8 cellular contexts compared by ENCODE assay signal in the genomic region with DNA sequence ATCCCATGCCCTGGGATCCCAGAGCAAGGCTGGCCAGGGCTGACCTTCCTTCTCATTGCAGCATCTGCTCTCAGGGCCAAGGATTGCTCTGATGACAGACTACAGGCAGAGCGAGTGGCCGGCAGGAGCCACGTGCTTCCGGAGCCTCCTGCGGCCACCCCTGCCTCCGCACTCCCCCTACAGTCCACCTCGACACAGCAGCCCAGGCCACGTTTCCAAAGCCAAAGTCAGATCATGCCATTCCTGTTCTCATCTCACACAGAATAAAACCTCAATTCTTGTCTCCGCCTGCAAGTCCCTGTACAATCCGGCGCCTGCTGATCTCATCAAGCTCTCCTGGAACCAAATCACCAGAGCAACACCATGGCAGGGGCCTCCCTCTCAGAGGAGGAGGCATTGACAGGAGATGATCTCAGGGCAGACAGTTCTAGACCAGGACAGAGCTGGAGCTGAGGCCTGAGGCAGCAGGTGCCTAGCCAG. TPM values are rescaled to one million over a fixed set of nuclear protein-coding genes. Genes with fewer than 3 reads are reported as not detected.
DNase-seq lines count a peak whose midpoint lies in the region; ATAC-seq and TF ChIP-seq lines count a peak whose summit lies in the region.

No MANE protein-coding gene starts in this region.

- H3K4me3 ChIP-seq in lower leg skin (ENCODE audit: low read depth, poor library complexity, severe bottlenecking) (no peak overlapping the region), thyroid gland (replicated peaks in 1 of 3) (no peak overlapping the region)

- peak overlapping the region; percentile 32 to 50 (median 38) for H3K27ac ChIP-seq in thyroid gland

- 7 to 10% methylated on average over 2 to 11 of the region's 11 CpGs for WGBS in lower leg skin, 2 donors
- 10 to 19% methylated on average over 11 of the region's 11 CpGs for WGBS in thyroid gland, 2 donors

- TF ChIP-seq POLR2A in lower leg skin (IDR thresholded peaks at IDR 0.05) (no peak), thyroid gland (IDR thresholded peaks at IDR 0.05) (no peak)

- intact Hi-C loops in lower leg skin (cut with DNase I; ENCODE audit: low total_unique reads), result no loop called here
- intact Hi-C loops in thyroid gland (cut with DNase I), result loop anchor here (5.0 kb wide), 1 partner anchor 162 kb away; no protein-coding TSS in a partner anchor

- DNase-seq in NCI-H1417 (lab: John Stamatoyannopoulos, UW) (peak in 2 of 3 experiments; percentile 11 to 65), NCI-H1417 treated with DMSO at 0.1 percent for 48 hours (lab: John Stamatoyannopoulos, UW) (no peak), NOMO-1 (lab: John Stamatoyannopoulos, UW; ENCODE audit: unreplicated experiment in 2 of 2) (peak; percentile 81 to 83), dedifferentiated amniotic fluid mesenchymal stem cell (ENCODE audit: extremely low spot score) (peak; percentile 50), lower leg skin (ENCODE audit: low spot score in 2 of 2) (peak; percentile 74 to 94), thyroid gland (peak; percentile 77 to 79), GM19238 (ENCODE audit: insufficient read length, low spot score) (no peak)

- TF ChIP-seq CTCF in lower leg skin (IDR thresholded peaks at IDR 0.05) (peak in 1 of 3 donors; percentile 68), thyroid gland (IDR thresholded peaks at IDR 0.05) (peak in 4 of 6 experiments; percentile 71 to 81 (median 71))

- no peaks in the 10 kb centered on the region for H3K36me3 ChIP-seq in thyroid gland

- peak; percentile 46 for ATAC-seq in HG02852 (IDR thresholded peaks at IDR 0.05; ENCODE audit: unreplicated experiment)

- no peaks in the 10 kb centered on the region for H3K9me3 ChIP-seq in thyroid gland

- no peaks in the 10 kb centered on the region for H3K27me3 ChIP-seq in thyroid gland

- H3K4me1 ChIP-seq in thyroid gland, result peaks cover 11 to 24% of the 10 kb centered on the region in 2 donors

RNA-seq across cellular contexts. Expression of a gene that starts 20.9 kb away (rescaled TPM):
- total RNA-seq in lower leg skin (under 1 TPM in 1 of 4 donors, not detected in 3; 0.49 TPM), thyroid gland (1 to 10 TPM in 3 of 4 donors, not detected in 1; 2.1 to 3.9 (median 2.6) TPM)

RNA-seq across cellular contexts. Expression of a gene that starts 23.1 kb away (rescaled TPM):
- total RNA-seq in lower leg skin (100 to 1,000 TPM in 1 of 4 donors, 10 to 100 TPM in 3; 47.6 to 143 (median 96.8) TPM), thyroid gland (10 to 100 TPM; 21.0 to 42.7 (median 25.0) TPM)

RNA-seq across cellular contexts. Expression of a gene that starts 45.9 kb away (rescaled TPM):
- 10 to 100 TPM; 11.9 to 40.7 (median 25.0) TPM for total RNA-seq in lower leg skin
- total RNA-seq in thyroid gland, result 100 to 1,000 TPM in 1 of 4 donors, 10 to 100 TPM in 3; 15.7 to 104 (median 75.3) TPM

Comparison
In these comparisons a context has a peak if more than half of its experiments do, and no peak if none do; other contexts are left out.
1. DNase-seq: peak in NCI-H1417 (2 of 3), NOMO-1 (2 of 2), dedifferentiated amniotic fluid mesenchymal stem cell (single experiment), lower leg skin (2 of 2) and thyroid gland (2 of 2); none in NCI-H1417 treated with DMSO at 0.1 percent for 48 hours (single experiment) and GM19238 (single experiment).